In genomic region chr2:10862330-10862729, GRCh38 we compare ENCODE assay signal across 22 cellular contexts. TPM values are rescaled to one million over a fixed set of nuclear protein-coding genes. Genes with fewer than 3 reads are reported as not detected.
DNase-seq lines count a peak whose midpoint lies in the region; ATAC-seq and TF ChIP-seq lines count a peak whose summit lies in the region.
"Had no signal": no experiment of that assay in that cellular context is flagged by ENCODE, and none has a peak within 500 bp of the region (broad histone marks: within the 10 kb centered on the region; RNA-seq: fewer than 3 reads in every experiment).

No MANE protein-coding gene starts in this region.

- peaks cover 41 to 52% of the 10 kb centered on the region in 2 donors for H3K4me1 Mint-ChIP-seq in natural killer cell

- TF ChIP-seq POLR2A in heart left ventricle (IDR thresholded peaks at IDR 0.05) (no peak), GM18505 (IDR thresholded peaks at IDR 0.05; ENCODE audit: borderline replicate concordance, extremely low read depth, insufficient read depth, insufficient read length) (no peak)

- peak overlapping the region in 1 of 2 donors; percentile 85 for H3K27ac Mint-ChIP-seq in natural killer cell

- H3K4me1 ChIP-seq in heart left ventricle = peaks cover 0 to 79% (median 30%) of the 10 kb centered on the region in 12 donors
- H3K4me1 ChIP-seq: SJCRH30 had no signal

- H3K36me3 Mint-ChIP-seq in natural killer cell = no peaks in the 10 kb centered on the region

- H3K9me3 Mint-ChIP-seq in natural killer cell = no peaks in the 10 kb centered on the region

- H3K9me3 ChIP-seq in heart left ventricle = no peaks in the 10 kb centered on the region
- H3K9me3 ChIP-seq: SJCRH30 had no signal

- DNase-seq in heart left ventricle = no peak
- no peak for DNase-seq in Right ventricle myocardium superior
- DNase-seq in left cardiac atrium = no peak
- DNase-seq in natural killer cell = no peak
- DNase-seq in activated CD8-positive, alpha-beta memory T cell treated with anti-CD3 and anti-CD28 coated beads, Interleukin-2, amount 50 U/mL, for 4 hours = no peak
- DNase-seq in T1000 (lab: John Stamatoyannopoulos, UW) = no peak
- DNase-seq: 8988T, ACHN, Calu3, DMS79 treated with DMSO at 0.1 percent for 48 hours, GF-D8, Kasumi-1, MV-4-11, NCI-H2029, NCI-H446, NCI-H524 treated with DMSO at 0.1 percent for 48 hours, NCI-H774, SJCRH30 had no signal

- no peak overlapping the region for H3K4me3 ChIP-seq in heart left ventricle
- H3K4me3 ChIP-seq: K562, SJCRH30 had no signal

- ATAC-seq in heart left ventricle = peak in 3 of 4 donors; percentile 33 to 42 (median 35)
- no peak for ATAC-seq in Right ventricle myocardium superior (ENCODE audit: poor library complexity)
- ATAC-seq in left cardiac atrium = peak; percentile 42 to 50
- ATAC-seq in natural killer cell = no peak
- no peak for ATAC-seq in GM18505 (IDR thresholded peaks at IDR 0.05; ENCODE audit: unreplicated experiment)
- no peak for ATAC-seq in HG02759 (IDR thresholded peaks at IDR 0.05; ENCODE audit: unreplicated experiment)
- ATAC-seq: K562 had no signal

- peaks cover 0 to 3% of the 10 kb centered on the region in 2 donors for H3K27me3 Mint-ChIP-seq in natural killer cell (ENCODE audit: low read depth in 2 of 2)

- peaks cover 0 to 15% (median 0%) of the 10 kb centered on the region in 9 donors for H3K27me3 ChIP-seq in heart left ventricle

- peak overlapping the region in 3 of 12 donors; percentile 9 to 78 (median 34) for H3K27ac ChIP-seq in heart left ventricle
- H3K27ac ChIP-seq: SJCRH30 had no signal

- intact Hi-C loops in heart left ventricle (cut with DNase I) = no loop called here
- intact Hi-C loops in Right ventricle myocardium superior (cut with DNase I) = no loop called here
- intact Hi-C loops in left cardiac atrium (cut with DNase I) = no loop called here
- intact Hi-C loops in natural killer cell (cut with micrococcal nuclease) = no loop called here

- WGBS in heart left ventricle, 4 donors = 61 to 79% (median 74%) methylated on average over 6 to 10 of the region's 10 CpGs

- H3K4me3 Mint-ChIP-seq in natural killer cell = peak overlapping the region; percentile 71

- no peaks in the 10 kb centered on the region for H3K36me3 ChIP-seq in heart left ventricle
- H3K36me3 ChIP-seq: SJCRH30 had no signal

- no peak for TF ChIP-seq CTCF in heart left ventricle (IDR thresholded peaks at IDR 0.05)
- TF ChIP-seq CTCF in natural killer cell (IDR thresholded peaks at IDR 0.05) = no peak

RNA-seq across cellular contexts. Expression of gene KCNF1, which starts 49.4 kb away (rescaled TPM):
- under 1 TPM in 4 of 9 donors, not detected in 5; 0.20 to 0.36 (median 0.28) TPM for total RNA-seq in heart left ventricle
- polyA plus RNA-seq in heart left ventricle = under 1 TPM; 0.22 to 0.23 TPM
- total RNA-seq in Right ventricle myocardium superior = not detected
- under 1 TPM; 0.24 to 0.97 TPM for total RNA-seq in left cardiac atrium
- total RNA-seq in natural killer cell = not detected
- total RNA-seq: Calu3, K562 had no signal
- polyA plus RNA-seq: BJ, K562 had no signal

RNA-seq across cellular contexts. Expression of gene PDIA6, which starts 49.7 kb away (rescaled TPM):
- total RNA-seq in heart left ventricle (100 to 1,000 TPM in 6 of 9 donors, 10 to 100 TPM in 3; 78.2 to 178 (median 110) TPM), Right ventricle myocardium superior (111 TPM), left cardiac atrium (100 to 1,000 TPM; 149 to 157 TPM), natural killer cell (10 to 100 TPM; 57.4 to 81.2 (median 58.7) TPM)
- 100 to 1,000 TPM in 1 of 2 donors, 10 to 100 TPM in 1; 32.0 to 402 TPM for polyA plus RNA-seq in heart left ventricle

Comparison
In these comparisons a context has a peak if more than half of its experiments do, and no peak if none do; other contexts are left out.
1. ATAC-seq: peak in heart left ventricle (3 of 4) and left cardiac atrium (2 of 2); none in Right ventricle myocardium superior (single experiment), natural killer cell (0 of 3), GM18505 (single experiment) and HG02759 (single experiment).